14 cellular contexts compared by ENCODE assay signal in genomic region chr1:238772321-238772720, GRCh38.
"Had no signal": no experiment of that assay in that cellular context is flagged by ENCODE, and none has a peak within 500 bp of the region (broad histone marks: within the 10 kb centered on the region; RNA-seq: fewer than 3 reads in every experiment).

No MANE protein-coding gene starts in this region.

- H3K27ac ChIP-seq: neutrophil had no signal

- H3K36me3 ChIP-seq: neutrophil had no signal

- DNase-seq: activated CD4-positive, alpha-beta T cell treated with anti-CD3 and anti-CD28 coated beads for 4 hours; activated CD8-positive, alpha-beta T cell treated with anti-CD3 and anti-CD28 coated beads for 36 hours; activated effector memory CD4-positive, alpha-beta T cell treated with anti-CD3 and anti-CD28 coated beads, Interleukin-2, amount 50 U/mL, for 16 hours; activated T-cell treated with anti-CD3 and anti-CD28 coated beads, Interleukin-2, amount 50 U/mL, for 48 hours; dermis blood vessel endothelial cell; foreskin fibroblast; mesendoderm; natural killer cell; posterior cingulate gyrus; retina had no signal

- H3K9me3 ChIP-seq: neutrophil had no signal

- ATAC-seq: activated CD8-positive, alpha-beta T cell treated with anti-CD3 and anti-CD28 coated beads for 36 hours; esophagus mucosa; natural killer cell; stimulated activated effector memory CD8-positive, alpha-beta T cell treated with anti-CD3 and anti-CD28 coated beads, Interleukin-12 subunit alpha, Interleukin-12 subunit beta, amount 100 ng/mL, for 72 hours; WTC11 had no signal

- H3K27me3 ChIP-seq: neutrophil had no signal
